ENCODE assay signal across 11 cellular contexts in genomic region chr12:32877670-32878459, GRCh38. TPM values are rescaled to one million over a fixed set of nuclear protein-coding genes. Genes with fewer than 3 reads are reported as not detected.
DNase-seq lines count a peak whose midpoint lies in the region; ATAC-seq, FAIRE-seq and TF ChIP-seq lines count a peak whose summit lies in the region.
"Had no signal": no experiment of that assay in that cellular context is flagged by ENCODE, and none has a peak within 500 bp of the region (broad histone marks: within the 10 kb centered on the region; RNA-seq: fewer than 3 reads in every experiment).

No MANE protein-coding gene starts in this region.

- no peak overlapping the region for H3K4me2 ChIP-seq in mammary epithelial cell (ENCODE audit: insufficient read depth, low read depth, low read length)
- no peak overlapping the region for H3K4me2 ChIP-seq in smooth muscle cell

- dilution Hi-C loops in mammary epithelial cell (cut with HindIII; ENCODE audit: low sequenced_read_pairs), result no loop called here

- no peak overlapping the region for H2AFZ ChIP-seq in mammary epithelial cell (ENCODE audit: low read depth, low read length)
- no peak overlapping the region for H2AFZ ChIP-seq in smooth muscle cell (ENCODE audit: low read depth)

- no peak overlapping the region for H3K4me3 Mint-ChIP-seq in MCF 10A (ENCODE audit: unreplicated experiment)

- FAIRE-seq in urothelium cell line (lab: Jason Lieb, UNC), result peak; percentile 9

- intact Hi-C loops in MCF 10A (cut with micrococcal nuclease), result no loop called here
- intact Hi-C loops in breast epithelium (cut with DNase I; ENCODE audit: low total_unique reads), result no loop called here
- intact Hi-C loops in mammary epithelial cell (cut with micrococcal nuclease), result no loop called here
- intact Hi-C loops in left lung (cut with DNase I), result no loop called here

- peaks cover 18% of the 10 kb centered on the region for H3K4me1 Mint-ChIP-seq in MCF 10A (ENCODE audit: insufficient read depth, unreplicated experiment)

- no peak for DNase-seq in MCF 10A (ENCODE audit: unreplicated experiment)
- DNase-seq in breast epithelium (ENCODE audit: low spot score in 2 of 2), result no peak
- no peak for DNase-seq in mammary epithelial cell
- peak; percentile 43 to 79 for DNase-seq in left lung
- no peak for DNase-seq in urothelium cell line (ENCODE audit: low spot score)
- DNase-seq in NCI-H526 treated with DMSO at 0.1 percent for 48 hours (lab: John Stamatoyannopoulos, UW), result no peak
- no peak for DNase-seq in smooth muscle cell (lab: John Stamatoyannopoulos, UW; ENCODE audit: unreplicated experiment)
- DNase-seq: activated CD4-positive, CD25-positive, alpha-beta regulatory T cell; activated naive CD4-positive, alpha-beta T cell; left colon had no signal

- H3K27ac ChIP-seq in breast epithelium (no peak overlapping the region), mammary epithelial cell (ENCODE audit: insufficient read depth, low read depth, low read length) (no peak overlapping the region), left lung (no peak overlapping the region), smooth muscle cell (ENCODE audit: low read depth) (no peak overlapping the region)

- in situ Hi-C loops in mammary epithelial cell (cut with MboI; ENCODE audit: low sequenced_read_pairs in 2 of 2), result no loop called here

- H3K9me3 Mint-ChIP-seq in MCF 10A (ENCODE audit: unreplicated experiment), result no peaks in the 10 kb centered on the region

- H3K27me3 ChIP-seq in breast epithelium, result no peaks in the 10 kb centered on the region
- no peaks in the 10 kb centered on the region for H3K27me3 ChIP-seq in mammary epithelial cell (ENCODE audit: insufficient read depth, low read length)
- peaks cover 3 to 6% of the 10 kb centered on the region in 2 donors for H3K27me3 ChIP-seq in left lung
- no peaks in the 10 kb centered on the region for H3K27me3 ChIP-seq in smooth muscle cell (ENCODE audit: low read depth)

- H3K36me3 ChIP-seq in breast epithelium, result peaks cover 4% of the 10 kb centered on the region
- peaks cover 19% of the 10 kb centered on the region for H3K36me3 ChIP-seq in mammary epithelial cell (ENCODE audit: insufficient read depth, low read length)
- peaks cover 0 to 7% of the 10 kb centered on the region in 2 donors for H3K36me3 ChIP-seq in left lung
- no peaks in the 10 kb centered on the region for H3K36me3 ChIP-seq in smooth muscle cell (ENCODE audit: low read depth)

- TF ChIP-seq CTCF in MCF 10A (IDR thresholded peaks at IDR 0.05; ENCODE audit: unreplicated experiment), result no peak
- no peak for TF ChIP-seq CTCF in breast epithelium (IDR thresholded peaks at IDR 0.05)
- no peak for TF ChIP-seq CTCF in mammary epithelial cell (conservative IDR thresholded peaks at IDR 0.05 in 1 of 2, IDR thresholded peaks at IDR 0.05 in 1 of 2; ENCODE audit: extremely low read depth in 1 of 2, insufficient read depth in 1 of 2, low read depth in 1 of 2, low read length in 2 of 2)
- TF ChIP-seq CTCF in left lung (IDR thresholded peaks at IDR 0.05), result no peak
- no peak for TF ChIP-seq CTCF in smooth muscle cell (IDR thresholded peaks at IDR 0.05; ENCODE audit: borderline replicate concordance, insufficient read depth, poor library complexity, severe bottlenecking)

- H3K36me3 Mint-ChIP-seq in MCF 10A (ENCODE audit: insufficient read depth, unreplicated experiment), result peaks cover 80% of the 10 kb centered on the region

- CTCF ChIA-PET in MCF 10A (lab: Yijun Ruan, JAX) (interaction anchor here (0.6 to 0.7 kb wide), 2 partner anchors 16 to 66 kb away, joined by 3 read pairs; no protein-coding TSS in a partner anchor), mammary epithelial cell (lab: Charles Lee; ENCODE audit: low non-redundant PET) (no interaction called here)

- H3K79me2 ChIP-seq in mammary epithelial cell (ENCODE audit: insufficient read depth, low read length) (peaks cover 86% of the 10 kb centered on the region), smooth muscle cell (ENCODE audit: low read depth) (peaks cover 64% of the 10 kb centered on the region)

- H3K4me3 ChIP-seq in breast epithelium, result no peak overlapping the region
- H3K4me3 ChIP-seq in mammary epithelial cell (replicated peaks in 1 of 3; ENCODE audit: insufficient read depth in 1 of 3, low read depth in 2 of 3, low read length in 3 of 3), result no peak overlapping the region
- H3K4me3 ChIP-seq in left lung, result no peak overlapping the region
- H3K4me3 ChIP-seq in smooth muscle cell, result no peak overlapping the region

- H3F3A ChIP-seq in smooth muscle cell (ENCODE audit: low read depth), result peaks cover 6% of the 10 kb centered on the region

- H3K27ac Mint-ChIP-seq in MCF 10A (ENCODE audit: low read depth, unreplicated experiment), result no peak overlapping the region

- H3K9ac ChIP-seq in mammary epithelial cell (ENCODE audit: insufficient read depth, low read length), result no peak overlapping the region
- H3K9ac ChIP-seq in smooth muscle cell (ENCODE audit: low read depth), result no peak overlapping the region

- H3K4me1 ChIP-seq in breast epithelium (no peaks in the 10 kb centered on the region), mammary epithelial cell (ENCODE audit: insufficient read depth, low read length) (no peaks in the 10 kb centered on the region), left lung (peaks cover 0 to 4% of the 10 kb centered on the region in 2 donors), smooth muscle cell (ENCODE audit: low read depth) (peaks cover 8% of the 10 kb centered on the region)

- 97% methylated on average over 15 of the region's 29 CpGs for WGBS in mammary epithelial cell (ENCODE audit: low coverage, missing lambda C conversion rate)
- 93% methylated on average over 29 of the region's 29 CpGs for WGBS in smooth muscle cell (ENCODE audit: low lambda C conversion rate)

- H3K9me3 ChIP-seq in breast epithelium, result no peaks in the 10 kb centered on the region
- no peaks in the 10 kb centered on the region for H3K9me3 ChIP-seq in mammary epithelial cell (replicated peaks; ENCODE audit: insufficient read depth, low read length)
- no peaks in the 10 kb centered on the region for H3K9me3 ChIP-seq in left lung
- H3K9me3 ChIP-seq in smooth muscle cell (replicated peaks; ENCODE audit: low read depth), result no peaks in the 10 kb centered on the region

- H4K20me1 ChIP-seq in mammary epithelial cell (ENCODE audit: insufficient read depth, low read length), result no peaks in the 10 kb centered on the region
- no peaks in the 10 kb centered on the region for H4K20me1 ChIP-seq in smooth muscle cell (ENCODE audit: low read depth)

- TF ChIP-seq POLR2A in breast epithelium (IDR thresholded peaks at IDR 0.05), result no peak

- POLR2A ChIA-PET in MCF 10A (lab: Yijun Ruan, JAX), result interaction anchor here (0.7 to 0.8 kb wide), 2 partner anchors 30 to 39 kb away, joined by 3 read pairs; no protein-coding TSS in a partner anchor

- TSS peak; percentile 62 for BruUV-seq in MCF 10A (replicated peaks; lab: Mats Ljungman, UMichigan)
- BruUV-seq in mammary epithelial cell (replicated peaks; lab: Mats Ljungman, UMichigan), result TSS peak; percentile 46

- peak; percentile 65 for ATAC-seq in left lung
- ATAC-seq in activated CD4-positive, CD25-positive, alpha-beta regulatory T cell treated with anti-CD3 and anti-CD28 coated beads, Interleukin-2, amount 50 U/mL, for 24 hours, result no peak
- ATAC-seq: left colon had no signal

- H3K27me3 Mint-ChIP-seq in MCF 10A (ENCODE audit: insufficient read depth, unreplicated experiment), result no peaks in the 10 kb centered on the region

RNA-seq across cellular contexts. Expression of gene PKP2, which starts 18.7 kb away (rescaled TPM):
- 58.5 and 88.0 TPM in 2 replicates for total RNA-seq in MCF 10A (2022)
- total RNA-seq in breast epithelium, result 10 to 100 TPM; 28.5 to 39.2 (median 32.5) TPM
- total RNA-seq in mammary epithelial cell, result 10 to 100 TPM; 42.3 to 42.8 TPM
- 35.8 TPM for polyA plus RNA-seq in mammary epithelial cell
- 51.7 TPM for polyA minus RNA-seq in mammary epithelial cell
- total RNA-seq in left lung, result 1 to 10 TPM; 1.5 to 2.2 TPM
- 18.4 and 22.3 TPM in 2 replicates for total RNA-seq in smooth muscle cell
- 7.3 and 21.5 TPM in 2 replicates for polyA plus RNA-seq in smooth muscle cell

Comparison
In these comparisons a context has a peak if more than half of its experiments do, and no peak if none do; other contexts are left out.
1. DNase-seq: peak in left lung (2 of 2); none in MCF 10A (single experiment), breast epithelium (0 of 2), mammary epithelial cell (single experiment), urothelium cell line (single experiment), NCI-H526 treated with DMSO at 0.1 percent for 48 hours (single experiment) and smooth muscle cell (single experiment).